Comparison of ENCODE assay signal across 28 cellular contexts in the genomic region with DNA sequence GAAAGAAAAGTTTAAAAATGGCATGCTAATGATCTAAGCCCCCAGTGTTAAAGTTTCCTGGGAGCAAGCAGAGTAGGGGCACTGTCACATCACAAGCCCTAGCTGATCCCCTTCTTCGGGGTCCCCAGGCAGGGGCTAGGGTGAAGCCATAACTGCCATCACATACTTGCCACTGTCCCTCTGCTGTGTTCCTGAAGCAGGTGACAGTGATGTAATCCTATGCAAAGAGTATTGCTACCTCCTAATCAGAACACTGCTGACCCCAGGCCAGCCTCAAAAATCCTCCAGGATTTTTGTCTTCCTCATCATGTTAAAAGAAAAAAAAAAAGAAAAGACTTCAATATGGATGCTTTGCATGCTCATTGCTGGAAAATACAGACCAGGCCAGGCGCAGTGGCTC. TPM values are rescaled to one million over a fixed set of nuclear protein-coding genes. Genes with fewer than 3 reads are reported as not detected.
DNase-seq lines count a peak whose midpoint lies in the region; ATAC-seq and TF ChIP-seq lines count a peak whose summit lies in the region.
"Had no signal": no experiment of that assay in that cellular context is flagged by ENCODE, and none has a peak within 500 bp of the region (broad histone marks: within the 10 kb centered on the region; RNA-seq: fewer than 3 reads in every experiment).

No MANE protein-coding gene starts in this region.

- no peaks in the 10 kb centered on the region for H4K20me1 ChIP-seq in GM23248 (ENCODE audit: insufficient read depth)

- no peak for TF ChIP-seq CTCF in CD4-positive, alpha-beta T cell (IDR thresholded peaks at IDR 0.05)
- no peak for TF ChIP-seq CTCF in brain (conservative IDR thresholded peaks at IDR 0.05)
- no peak for TF ChIP-seq CTCF in nephron (IDR thresholded peaks at IDR 0.05; ENCODE audit: unreplicated experiment in 3 of 3)

- H3K27ac Mint-ChIP-seq in CD4-positive, alpha-beta T cell, result no peak overlapping the region
- H3K27ac Mint-ChIP-seq in brain (peak overlapping the region in 2 of 5 experiments; percentile 87 to 91), nephron (no peak overlapping the region)
- H3K27ac Mint-ChIP-seq: activated CD4-positive, alpha-beta memory T cell treated with anti-CD3 and anti-CD28 coated beads for 36 hours; activated naive CD4-positive, alpha-beta T cell treated with anti-CD3 and anti-CD28 coated beads, Interleukin-2, amount 10 ng/mL, durations not matched to agents 7 days and 5 days had no signal

- H2AFZ ChIP-seq in GM23248, result peak overlapping the region; percentile 93; the same call in 1 of the 2 replicates

- peaks cover 21% of the 10 kb centered on the region for H3K4me1 Mint-ChIP-seq in CD4-positive, alpha-beta T cell (ENCODE audit: low read depth)
- peaks cover 34% of the 10 kb centered on the region for H3K4me1 Mint-ChIP-seq in brain
- H3K4me1 Mint-ChIP-seq in nephron, result peaks cover 12% of the 10 kb centered on the region

- no peak overlapping the region for H3K27ac ChIP-seq in CD4-positive, alpha-beta T cell (ENCODE audit: low read depth, low read length)
- no peak overlapping the region for H3K27ac ChIP-seq in GM23248
- H3K27ac ChIP-seq: gastroesophageal sphincter, vagina had no signal

- H3K79me2 ChIP-seq in GM23248 (ENCODE audit: insufficient read depth), result peaks cover 27% of the 10 kb centered on the region

- intact Hi-C loops in CD4-positive, alpha-beta T cell (cut with DNase I, micrococcal nuclease), result loop anchor here in 1 of 2 experiments (5.0 to 10.0 kb wide), 4 partner anchors 107 to 1281 kb away; a partner anchor contains a TSS

- CTCF ChIA-PET in CD4-positive, alpha-beta T cell (lab: Charles Lee), result no interaction called here

- H3K36me3 Mint-ChIP-seq in CD4-positive, alpha-beta T cell (ENCODE audit: low read depth), result peaks cover 30% of the 10 kb centered on the region
- peaks cover 13% of the 10 kb centered on the region for H3K36me3 Mint-ChIP-seq in brain
- peaks cover 11% of the 10 kb centered on the region for H3K36me3 Mint-ChIP-seq in nephron (ENCODE audit: low read depth)

- H3K4me3 ChIP-seq in GM23248, result no peak overlapping the region
- H3K4me3 ChIP-seq: lung, mucosa of descending colon had no signal

- in situ Hi-C loops in GM23248 (cut with MboI), result no loop called here

- no peak for DNase-seq in CD4-positive, alpha-beta T cell
- DNase-seq in GM23248 (no peak), cerebellar nuclear complex (lab: John Stamatoyannopoulos, UW) (no peak), medulla oblongata (ENCODE audit: extremely low spot score) (no peak)
- no peak for DNase-seq in stimulated activated CD4-positive, alpha-beta T cell treated with anti-CD3 and anti-CD28 coated beads, Interleukin-2, amount 100 ng/mL, for 24 hours
- DNase-seq: activated CD4-positive, alpha-beta memory T cell treated with anti-CD3 and anti-CD28 coated beads for 36 hours; activated naive CD4-positive, alpha-beta T cell treated with anti-CD3 and anti-CD28 coated beads, Interleukin-2, amount 10 ng/mL, durations not matched to agents 7 days and 5 days; amygdala; BE2C; DMS79 treated with DMSO at 0.1 percent for 48 hours; GDM1; GOT3; KBM-7; NCI-H1092 treated with DMSO at 0.1 percent for 48 hours; NCI-H2029; NCI-H524; OCI-M1; stimulated activated CD4-positive, alpha-beta T cell treated with anti-CD3 and anti-CD28 coated beads, Interleukin-2, amount 100 ng/mL, for 48 hours had no signal

- no peak for ATAC-seq in CD4-positive, alpha-beta T cell (ENCODE audit: poor library complexity)
- ATAC-seq: activated CD4-positive, CD25-positive, alpha-beta regulatory T cell treated with anti-CD3 and anti-CD28 coated beads, Interleukin-2, amount 50 U/mL, for 24 hours; gastroesophageal sphincter; mucosa of descending colon had no signal

- no peaks in the 10 kb centered on the region for H3K27me3 ChIP-seq in CD4-positive, alpha-beta T cell (ENCODE audit: control insufficient read depth, insufficient read depth, low read length)
- no peaks in the 10 kb centered on the region for H3K27me3 ChIP-seq in GM23248 (replicated peaks; ENCODE audit: insufficient read depth)
- H3K27me3 ChIP-seq: BE2C, gastroesophageal sphincter, thyroid gland, vagina had no signal

- H3K36me3 ChIP-seq in GM23248 (ENCODE audit: low read depth), result no peaks in the 10 kb centered on the region

- H3F3A ChIP-seq in GM23248 (ENCODE audit: insufficient read depth), result no peaks in the 10 kb centered on the region

- H3K9me3 Mint-ChIP-seq in CD4-positive, alpha-beta T cell, result no peaks in the 10 kb centered on the region
- H3K9me3 Mint-ChIP-seq in brain (peaks cover 0 to 3% (median 0%) of the 10 kb centered on the region in 5 experiments), nephron (no peaks in the 10 kb centered on the region)
- H3K9me3 Mint-ChIP-seq: activated CD4-positive, alpha-beta memory T cell treated with anti-CD3 and anti-CD28 coated beads for 36 hours had no signal

- H3K27me3 Mint-ChIP-seq in CD4-positive, alpha-beta T cell, result no peaks in the 10 kb centered on the region
- H3K27me3 Mint-ChIP-seq in brain (peaks cover 4% of the 10 kb centered on the region), nephron (ENCODE audit: low read depth) (no peaks in the 10 kb centered on the region)

- H3K4me2 ChIP-seq in GM23248 (ENCODE audit: unreplicated experiment), result no peak overlapping the region

- no peak overlapping the region for H3K9ac ChIP-seq in GM23248

- H3K9me2 ChIP-seq in GM23248 (ENCODE audit: insufficient read depth), result no peaks in the 10 kb centered on the region

- peak overlapping the region; percentile 90 for H3K4me3 Mint-ChIP-seq in CD4-positive, alpha-beta T cell
- peak overlapping the region in 3 of 5 experiments; percentile 55 to 92 (median 57) for H3K4me3 Mint-ChIP-seq in brain
- H3K4me3 Mint-ChIP-seq in nephron, result peak overlapping the region; percentile 40 to 94 (median 92)

- H3K4me1 ChIP-seq in GM23248 (ENCODE audit: insufficient read depth), result peaks cover 4% of the 10 kb centered on the region; the same call in 1 of the 2 replicates
- H3K4me1 ChIP-seq: BE2C had no signal

- POLR2A ChIA-PET in CD4-positive, alpha-beta T cell (lab: Charles Lee), result no interaction called here

- WGBS in GM23248 (ENCODE audit: low coverage in 1 of 2, low lambda C conversion rate in 2 of 2, missing lambda C conversion rate in 2 of 2), 2 experiments, result 69 to 75% methylated on average over 2 of the region's 2 CpGs

- H3K9me3 ChIP-seq in CD4-positive, alpha-beta T cell (ENCODE audit: control insufficient read depth, low read length), result no peaks in the 10 kb centered on the region
- no peaks in the 10 kb centered on the region for H3K9me3 ChIP-seq in GM23248 (ENCODE audit: low read depth)
- H3K9me3 ChIP-seq: BE2C, gastroesophageal sphincter, mucosa of descending colon, thyroid gland, vagina had no signal

RNA-seq across cellular contexts. Expression of a gene that starts 1.2 kb away (rescaled TPM):
- total RNA-seq in CD4-positive, alpha-beta T cell, result 1 to 10 TPM; 8.7 to 9.1 TPM
- total RNA-seq in GM23248 (2014; rRNA removed; shearing (Covaris generic)), result 13.0 and 21.4 TPM in 2 replicates
- polyA plus RNA-seq in GM23248 (2016; fragmentation: Nextera tagmentation; extraction: Ambion mirVana) (15.2 and 17.8 TPM in 2 replicates), brain (ENCODE audit: insufficient read depth, low read depth, low replicate concordance) (47.2 TPM)

RNA-seq across cellular contexts. Expression of a gene that starts 45.7 kb away (rescaled TPM):
- total RNA-seq in CD4-positive, alpha-beta T cell, result 10 to 100 TPM; 12.0 to 13.4 TPM
- total RNA-seq in GM23248 (2014; rRNA removed; shearing (Covaris generic)), result 134 and 162 TPM in 2 replicates
- polyA plus RNA-seq in GM23248 (2016; fragmentation: Nextera tagmentation; extraction: Ambion mirVana) (65.8 and 66.5 TPM in 2 replicates), brain (ENCODE audit: insufficient read depth, low read depth, low replicate concordance) (107 TPM)

RNA-seq across cellular contexts. Expression of a gene that starts 46.5 kb away (rescaled TPM):
- total RNA-seq in CD4-positive, alpha-beta T cell, result under 1 TPM; 0.05 to 0.17 TPM
- total RNA-seq in GM23248 (2014; rRNA removed; shearing (Covaris generic)), result not detected in 2 replicates
- polyA plus RNA-seq in GM23248 (2016; fragmentation: Nextera tagmentation; extraction: Ambion mirVana) (not detected in 2 replicates), brain (ENCODE audit: insufficient read depth, low read depth, low replicate concordance) (3.0 TPM)
- total RNA-seq: HT1080, sciatic nerve had no signal
